19 cellular contexts compared by ENCODE assay signal in the genomic region with DNA sequence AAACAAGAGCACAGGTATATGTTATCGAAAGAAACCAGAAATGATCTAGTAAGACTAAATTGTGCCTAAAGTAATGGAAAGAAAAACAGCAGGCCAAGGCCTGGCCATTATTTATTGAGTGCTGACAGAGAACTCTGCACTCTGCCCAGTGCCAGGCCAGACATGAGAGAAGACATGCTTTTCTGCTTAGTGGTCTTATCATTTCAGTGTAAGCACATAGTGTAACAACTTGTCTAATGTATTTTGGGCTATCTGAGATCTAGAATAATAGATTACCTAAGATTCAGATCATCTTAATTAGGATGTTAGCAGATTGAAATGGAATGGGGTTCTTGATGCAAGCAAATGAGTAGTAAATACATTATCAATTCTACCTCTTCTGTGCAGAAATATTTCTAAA.
A peak's percentile ranks its signal among the peaks of the same experiment; 100 is the strongest.
DNase-seq lines count a peak whose midpoint lies in the region; ATAC-seq and TF ChIP-seq lines count a peak whose summit lies in the region.
"Had no signal": no experiment of that assay in that cellular context is flagged by ENCODE, and none has a peak within 500 bp of the region (broad histone marks: within the 10 kb centered on the region; RNA-seq: fewer than 3 reads in every experiment).

No MANE protein-coding gene starts in this region.

- no peak overlapping the region for H3K27ac ChIP-seq in right atrium auricular region
- H3K27ac ChIP-seq: Peyer's patch, SK-N-MC had no signal

- no peaks in the 10 kb centered on the region for H3K9me3 ChIP-seq in right atrium auricular region
- H3K9me3 ChIP-seq: Peyer's patch had no signal

- TF ChIP-seq CTCF in right atrium auricular region (IDR thresholded peaks at IDR 0.05): no peak

- intact Hi-C loops in left ventricle myocardium superior (cut with micrococcal nuclease): no loop called here

- peaks cover 0 to 27% of the 10 kb centered on the region in 2 donors for H3K4me1 ChIP-seq in right atrium auricular region
- H3K4me1 ChIP-seq: Peyer's patch had no signal

- H3K27me3 ChIP-seq in right atrium auricular region: no peaks in the 10 kb centered on the region
- H3K27me3 ChIP-seq: Peyer's patch had no signal

- no peak overlapping the region for H3K4me3 ChIP-seq in right atrium auricular region
- H3K4me3 ChIP-seq: Peyer's patch, SK-N-MC had no signal

- DNase-seq in left ventricle myocardium superior (no peak), right atrium auricular region (ENCODE audit: low spot score) (no peak), amniotic epithelial cell (ENCODE audit: low read depth) (peak; percentile 55), left kidney (ENCODE audit: low read depth, low spot score) (peak; percentile 14), medulla oblongata (ENCODE audit: extremely low spot score) (no peak), HPDE6-E6E7 (ENCODE audit: extremely low spot score) (no peak), NCI-H526 (lab: John Stamatoyannopoulos, UW) (no peak)
- DNase-seq: AML-193; DMS79; H7; MM.1S; NCI-H1092 treated with DMSO at 0.1 percent for 48 hours; NCI-H2081; NCI-H2171 treated with DMSO at 0.1 percent for 48 hours; NCI-H446; NCI-H69; NK-92 treated with Interleukin-12 subunit alpha and Interleukin-12 subunit beta, amount 100 ng/mL, for 24 hours; Peyer's patch had no signal

- H3K36me3 ChIP-seq in right atrium auricular region: no peaks in the 10 kb centered on the region
- H3K36me3 ChIP-seq: Peyer's patch had no signal

- ATAC-seq in left ventricle myocardium superior: peak; percentile 44

Comparison
In these comparisons a context has a peak if more than half of its experiments do, and no peak if none do; other contexts are left out.
1. DNase-seq: peak in amniotic epithelial cell (single experiment) and left kidney (single experiment); none in left ventricle myocardium superior (single experiment), right atrium auricular region (single experiment), medulla oblongata (single experiment), HPDE6-E6E7 (single experiment) and NCI-H526 (0 of 2).